Comparison of ENCODE assay signal across 17 cellular contexts in the genomic region with DNA sequence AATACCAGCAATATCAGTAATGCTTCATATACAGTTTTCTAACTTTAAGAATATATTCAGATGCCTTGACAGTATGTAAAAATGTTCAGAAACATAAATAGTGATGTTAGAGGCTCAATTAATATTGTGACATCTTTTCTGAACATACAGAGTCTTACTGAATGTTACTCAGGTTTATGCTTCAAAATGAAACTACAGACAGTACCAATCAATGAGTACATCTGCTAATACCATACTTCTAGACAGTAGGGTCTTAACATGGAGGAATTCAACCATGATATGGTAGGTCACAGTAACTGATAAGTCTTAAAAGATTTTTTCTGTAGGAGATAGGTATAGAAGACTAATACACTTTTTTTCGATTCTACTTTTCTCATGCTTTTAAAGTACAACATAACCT. TPM values are rescaled to one million over a fixed set of nuclear protein-coding genes. Genes with fewer than 3 reads are reported as not detected.
A peak's percentile ranks its signal among the peaks of the same experiment; 100 is the strongest.
DNase-seq lines count a peak whose midpoint lies in the region; ATAC-seq, FAIRE-seq and TF ChIP-seq lines count a peak whose summit lies in the region.
"Had no signal": no experiment of that assay in that cellular context is flagged by ENCODE, and none has a peak within 500 bp of the region (broad histone marks: within the 10 kb centered on the region; RNA-seq: fewer than 3 reads in every experiment).

No MANE protein-coding gene starts in this region.

- H3K4me1 Mint-ChIP-seq in astrocyte (ENCODE audit: low read depth, unreplicated experiment): peaks cover 21% of the 10 kb centered on the region

- H3K27ac Mint-ChIP-seq in astrocyte (ENCODE audit: unreplicated experiment): no peak overlapping the region

- no peaks in the 10 kb centered on the region for H3K9me3 ChIP-seq in HUES6 (ENCODE audit: control insufficient read depth, insufficient read depth, low read depth, low read length)
- no peaks in the 10 kb centered on the region for H3K9me3 ChIP-seq in astrocyte (ENCODE audit: insufficient read depth, low read depth, low read length)
- H3K9me3 ChIP-seq in osteoblast (ENCODE audit: low read depth, low read length): no peaks in the 10 kb centered on the region
- H3K9me3 ChIP-seq: HAP-1 had no signal

- no peaks in the 10 kb centered on the region for H3K36me3 Mint-ChIP-seq in astrocyte (ENCODE audit: low read depth, unreplicated experiment)

- H3K27me3 ChIP-seq in HUES6 (ENCODE audit: control insufficient read depth, insufficient read depth, low read length): no peaks in the 10 kb centered on the region
- no peaks in the 10 kb centered on the region for H3K27me3 ChIP-seq in astrocyte (ENCODE audit: insufficient read depth, low read length)
- H3K27me3 ChIP-seq in osteoblast (ENCODE audit: insufficient read depth, low read length): no peaks in the 10 kb centered on the region
- H3K27me3 ChIP-seq: BLaER1 treated with 17β-estradiol and CSF1 and Interleukin-3, amounts not matched to agents 10 nM and 100 nM had no signal

- H2AFZ ChIP-seq in astrocyte (ENCODE audit: low read depth, low read length): no peak overlapping the region
- no peak overlapping the region for H2AFZ ChIP-seq in osteoblast (ENCODE audit: low read length)

- ATAC-seq in activated CD4-positive, CD25-positive, alpha-beta regulatory T cell treated with anti-CD3 and anti-CD28 coated beads, Interleukin-2, amount 50 U/mL, for 24 hours: peak; percentile 42 to 53
- ATAC-seq in GM21390 (IDR thresholded peaks at IDR 0.05; ENCODE audit: unreplicated experiment): no peak

- H3K4me3 Mint-ChIP-seq in astrocyte (ENCODE audit: unreplicated experiment): no peak overlapping the region
- H3K4me3 Mint-ChIP-seq: CD4-positive, CD25-positive, alpha-beta regulatory T cell had no signal

- FAIRE-seq in astrocyte (lab: Jason Lieb, UNC) (peak; percentile 43), RCC 7860 (lab: Jason Lieb, UNC) (no peak)

- peaks cover 29% of the 10 kb centered on the region for H3K4me1 ChIP-seq in HUES6 (ENCODE audit: control insufficient read depth, insufficient read depth, low read length)
- H3K4me1 ChIP-seq in astrocyte (ENCODE audit: insufficient read depth, low read length): no peaks in the 10 kb centered on the region
- H3K4me1 ChIP-seq in osteoblast (ENCODE audit: insufficient read depth, low read length): no peaks in the 10 kb centered on the region

- no peaks in the 10 kb centered on the region for H3K9me3 Mint-ChIP-seq in astrocyte (ENCODE audit: unreplicated experiment)
- H3K9me3 Mint-ChIP-seq: CD4-positive, CD25-positive, alpha-beta regulatory T cell had no signal

- H4K20me1 ChIP-seq in astrocyte (ENCODE audit: insufficient read depth, low read length) (peaks cover 3% of the 10 kb centered on the region), osteoblast (ENCODE audit: insufficient read depth, low read length) (peaks cover 7% of the 10 kb centered on the region)

- 0 out of 2 replicates have a peak overlapping the region, but pooled peaks have one; percentile 15 for H3K27ac ChIP-seq in HUES6 (ENCODE audit: low read depth, low read length)
- H3K27ac ChIP-seq in astrocyte (ENCODE audit: low read depth, low read length): no peak overlapping the region
- H3K27ac ChIP-seq in osteoblast (ENCODE audit: low read depth, low read length): no peak overlapping the region
- H3K27ac ChIP-seq: BLaER1 treated with 17β-estradiol and CSF1 and Interleukin-3, amounts not matched to agents 10 nM and 100 nM; HL-60 had no signal

- no peaks in the 10 kb centered on the region for H3K27me3 Mint-ChIP-seq in astrocyte (ENCODE audit: low read depth, unreplicated experiment)
- H3K27me3 Mint-ChIP-seq: CD4-positive, CD25-positive, alpha-beta regulatory T cell had no signal

- TF ChIP-seq CTCF in astrocyte (IDR thresholded peaks at IDR 0.05; ENCODE audit: insufficient read depth, low read depth, low read length): no peak
- TF ChIP-seq CTCF in osteoblast (IDR thresholded peaks at IDR 0.05; ENCODE audit: extremely low read depth, low read depth, low read length): no peak

- no peak overlapping the region for H3K9ac ChIP-seq in HUES6 (ENCODE audit: low read length)
- H3K9ac ChIP-seq in astrocyte (ENCODE audit: low read length): no peak overlapping the region
- H3K9ac ChIP-seq: BLaER1 treated with 17β-estradiol and CSF1 and Interleukin-3, amounts not matched to agents 10 nM and 100 nM had no signal

- H3K79me2 ChIP-seq in astrocyte (ENCODE audit: insufficient read depth, low read length) (peaks cover 52% of the 10 kb centered on the region), osteoblast (ENCODE audit: insufficient read depth, low read length) (peaks cover 36% of the 10 kb centered on the region)

- no peak for DNase-seq in activated CD4-positive, CD25-positive, alpha-beta regulatory T cell treated with anti-CD3 and anti-CD28 coated beads, Interleukin-2, amount 50 U/mL, for 72 hours
- DNase-seq in astrocyte (ENCODE audit: low read depth) (no peak), osteoblast (ENCODE audit: insufficient read length, low spot score, missing footprints) (peak; percentile 46), occipital lobe (lab: John Stamatoyannopoulos, UW) (no peak), RCC 7860 (ENCODE audit: low spot score) (no peak)
- DNase-seq: 8988T; ACHN; CD4-positive, CD25-positive, alpha-beta regulatory T cell; DMS53; GF-D8; GOT3 had no signal

- H3K4me3 ChIP-seq in HUES6 (ENCODE audit: low read depth, low read length) (no peak overlapping the region), astrocyte (ENCODE audit: insufficient read depth, low read depth, low read length) (no peak overlapping the region), osteoblast (ENCODE audit: insufficient read depth, low read length) (no peak overlapping the region)
- H3K4me3 ChIP-seq: BLaER1 treated with 17β-estradiol and CSF1 and Interleukin-3, amounts not matched to agents 10 nM and 100 nM; HAP-1 had no signal

- H3K4me2 ChIP-seq in astrocyte (ENCODE audit: low read length): no peak overlapping the region
- no peak overlapping the region for H3K4me2 ChIP-seq in osteoblast (ENCODE audit: insufficient read depth, low read length)

- H3K36me3 ChIP-seq in HUES6 (ENCODE audit: control insufficient read depth, insufficient read depth, low read length): no peaks in the 10 kb centered on the region
- no peaks in the 10 kb centered on the region for H3K36me3 ChIP-seq in astrocyte (ENCODE audit: insufficient read depth, low read length)
- no peaks in the 10 kb centered on the region for H3K36me3 ChIP-seq in osteoblast (ENCODE audit: insufficient read depth, low read length)

RNA-seq across cellular contexts. Expression of a gene that starts 8.3 kb away (rescaled TPM):
- total RNA-seq in astrocyte: 26.9 and 31.6 TPM in 2 replicates
- total RNA-seq in osteoblast: 26.8 and 38.6 TPM in 2 replicates
- 15.8 TPM for total RNA-seq in occipital lobe
